ENCODE assay signal across 8 cellular contexts in the genomic region with DNA sequence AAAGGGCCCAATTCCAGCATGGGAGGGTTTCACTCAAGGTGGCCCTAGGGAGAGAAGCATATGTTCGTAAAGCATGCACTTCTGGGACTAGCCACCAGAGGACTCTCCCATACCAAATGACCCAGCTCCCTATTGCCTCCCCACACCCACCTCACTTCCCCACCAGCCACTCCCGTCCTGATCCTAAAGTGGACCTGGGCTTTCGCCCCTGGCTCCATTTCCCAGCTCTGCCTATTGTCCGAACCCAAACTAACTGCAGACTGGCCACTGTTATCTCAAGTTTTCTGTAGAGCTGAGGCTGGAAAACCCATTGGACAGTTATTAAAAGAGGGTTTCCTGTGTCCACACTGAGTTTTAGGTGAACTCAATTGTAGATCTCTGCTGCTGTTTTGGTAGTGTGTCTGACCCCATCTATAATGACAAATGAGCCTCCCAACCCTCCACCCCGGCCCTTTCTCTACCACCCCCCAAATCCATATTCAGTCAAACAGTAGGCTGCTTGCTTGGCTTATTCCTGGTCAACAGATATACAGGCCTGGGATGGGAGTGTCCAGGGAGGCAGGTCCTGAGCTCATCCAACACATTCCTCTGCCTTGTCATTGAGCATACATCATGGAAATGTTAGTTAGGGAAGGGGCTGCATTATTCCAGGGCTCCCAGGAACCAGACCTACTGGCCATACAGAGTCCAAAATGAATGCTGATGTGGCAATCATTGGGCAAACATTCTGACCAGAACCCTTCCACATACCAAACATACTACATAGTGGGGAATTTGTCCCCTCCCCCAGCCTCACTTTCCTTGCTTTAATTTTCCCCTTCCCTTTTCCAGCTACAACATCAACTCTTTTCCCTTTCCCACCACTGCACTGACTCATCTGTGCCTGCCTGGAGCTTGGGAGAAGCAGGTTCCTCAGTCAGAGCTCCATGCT. TPM values are rescaled to one million over a fixed set of nuclear protein-coding genes. Genes with fewer than 3 reads are reported as not detected.
DNase-seq lines count a peak whose midpoint lies in the region; ATAC-seq, FAIRE-seq and TF ChIP-seq lines count a peak whose summit lies in the region.

No MANE protein-coding gene starts in this region.

- H3K4me3 ChIP-seq in AG04450 (ENCODE audit: low read depth, low read length) (no peak overlapping the region), GM12875 (ENCODE audit: low read depth, low read length) (no peak overlapping the region), epithelial cell of proximal tubule (ENCODE audit: low read depth, low read length) (no peak overlapping the region)

- peak overlapping the region; percentile 33 for H3K27ac ChIP-seq in AG04450 (ENCODE audit: low read depth, low read length)

- no peaks in the 10 kb centered on the region for H3K9me3 ChIP-seq in AG04450 (ENCODE audit: control insufficient read depth, insufficient read depth, low read length)

- ATAC-seq in HG02642 (IDR thresholded peaks at IDR 0.05; ENCODE audit: poor library complexity, unreplicated experiment), result peak; percentile 91

- DNase-seq in AG04450 (ENCODE audit: low read depth, low spot score), result peak; percentile 57
- DNase-seq in NCI-H1092 (lab: John Stamatoyannopoulos, UW), result peak; percentile 32
- peak; percentile 55 for DNase-seq in UCSD-AML1 (lab: John Stamatoyannopoulos, UW; ENCODE audit: unreplicated experiment)
- DNase-seq in epithelial cell of proximal tubule (ENCODE audit: low read depth), result no peak
- peak; percentile 78 for DNase-seq in myocyte (ENCODE audit: low read depth)
- peak; percentile 76 for DNase-seq in urothelium cell line (ENCODE audit: low spot score)

- TF ChIP-seq CTCF in AG04450 (IDR thresholded peaks at IDR 0.05; ENCODE audit: low read depth, low read length) (peak; percentile 97), GM12875 (IDR thresholded peaks at IDR 0.05; ENCODE audit: borderline replicate concordance, insufficient read depth, low read depth, low read length) (peak; percentile 92), epithelial cell of proximal tubule (conservative IDR thresholded peaks at IDR 0.05; ENCODE audit: low read depth, low read length) (peak; percentile 95)

- CTCF ChIA-PET in AG04450 (lab: Charles Lee), result interaction anchor here (0.7 to 11.1 kb wide), 32 partner anchors 10 to 402 kb away, joined by 3 to 258 read pairs (median 6); partner anchors contain the start of gene GCLM

- POLR2A ChIA-PET in AG04450 (lab: Yijun Ruan, JAX), result interaction anchor here (0.5 to 1.8 kb wide), 7 partner anchors 33 to 273 kb away, joined by 3 to 13 read pairs (median 3); partner anchors contain the start of gene ARHGAP29

- H3K27me3 ChIP-seq in AG04450 (ENCODE audit: control insufficient read depth, insufficient read depth, low read length), result no peaks in the 10 kb centered on the region

- FAIRE-seq in urothelium cell line (lab: Jason Lieb, UNC), result no peak

RNA-seq across cellular contexts. Expression of gene ABCA4, which starts 59.2 kb away (rescaled TPM):
- 0.17 TPM in 2 replicates for polyA plus RNA-seq in AG04450 (2011; rRNA removed)
- polyA minus RNA-seq in AG04450 (2011; rRNA and poly(A)+ RNA removed), result 0.05 and 0.30 TPM in 2 replicates
- total RNA-seq in epithelial cell of proximal tubule, result not detected in 2 replicates
- total RNA-seq in myocyte, result 0.08 and 0.52 TPM in 2 replicates
- 0.81 TPM for polyA plus RNA-seq in myocyte (2012)
